Comparison of ENCODE assay signal across 33 cellular contexts in genomic region chr3:100558233-100558632, GRCh38. TPM values are rescaled to one million over a fixed set of nuclear protein-coding genes. Genes with fewer than 3 reads are reported as not detected.
"Had no signal": no experiment of that assay in that cellular context is flagged by ENCODE, and none has a peak within 500 bp of the region (broad histone marks: within the 10 kb centered on the region; RNA-seq: fewer than 3 reads in every experiment).

No MANE protein-coding gene starts in this region.

- H3K36me3 ChIP-seq: left ventricle myocardium inferior, suprapubic skin, tibial artery, uterus had no signal

- H3K36me3 Mint-ChIP-seq: memory B cell; naive thymus-derived CD4-positive, alpha-beta T cell; natural killer cell treated with Interleukin-12 subunit alpha and Interleukin-12 subunit beta and Interleukin-15 and Interleukin-18, amount 100 ng/mL, for 72 hours; stimulated activated effector memory CD8-positive, alpha-beta T cell treated with anti-CD3 and anti-CD28 coated beads, Interleukin-12 subunit alpha, Interleukin-12 subunit beta, amount 100 ng/mL, for 72 hours; type B pancreatic cell had no signal

- H3K27ac ChIP-seq: hepatocyte, left ventricle myocardium inferior, parathyroid adenoma, psoas muscle, right lobe of liver, thoracic aorta, tibial artery, uterus had no signal

- H3K27me3 ChIP-seq: hepatocyte, right lobe of liver, suprapubic skin, tibial artery, uterus had no signal

- H3K27ac Mint-ChIP-seq: memory B cell; naive thymus-derived CD4-positive, alpha-beta T cell; natural killer cell treated with Interleukin-12 subunit alpha and Interleukin-12 subunit beta and Interleukin-15 and Interleukin-18, amount 100 ng/mL, for 72 hours; stimulated activated effector memory CD8-positive, alpha-beta T cell treated with anti-CD3 and anti-CD28 coated beads, Interleukin-12 subunit alpha, Interleukin-12 subunit beta, amount 100 ng/mL, for 72 hours; stimulated activated naive CD8-positive, alpha-beta T cell treated with anti-CD3 and anti-CD28 coated beads, Interleukin-15, Interleukin-2, amounts not matched to agents 100 ng/mL and 50 ng/mL, for 24 hours; type B pancreatic cell had no signal

- H2AFZ ChIP-seq: hepatocyte, parathyroid adenoma had no signal

- H3K4me3 Mint-ChIP-seq: memory B cell; naive thymus-derived CD4-positive, alpha-beta T cell; natural killer cell treated with Interleukin-12 subunit alpha and Interleukin-12 subunit beta and Interleukin-15 and Interleukin-18, amount 100 ng/mL, for 72 hours; neural crest cell; stimulated activated effector memory CD8-positive, alpha-beta T cell treated with anti-CD3 and anti-CD28 coated beads, Interleukin-12 subunit alpha, Interleukin-12 subunit beta, amount 100 ng/mL, for 72 hours; stimulated activated naive CD8-positive, alpha-beta T cell treated with anti-CD3 and anti-CD28 coated beads, Interleukin-15, Interleukin-2, amounts not matched to agents 100 ng/mL and 50 ng/mL, for 24 hours; type B pancreatic cell had no signal

- H3K79me2 ChIP-seq: hepatocyte, parathyroid adenoma had no signal

- H3K9me3 ChIP-seq: left ventricle myocardium inferior, mucosa of descending colon, psoas muscle, right lobe of liver, suprapubic skin, thoracic aorta, tibial artery, uterus had no signal

- DNase-seq: islet precursor cell; left ventricle myocardium inferior; midbrain; mucosa of descending colon; naive thymus-derived CD4-positive, alpha-beta T cell; nucleus accumbens; psoas muscle; right lobe of liver; stimulated activated CD4-positive, alpha-beta T cell treated with anti-CD3 and anti-CD28 coated beads, Interleukin-12 subunit alpha, Interleukin-12 subunit beta, amount 100 ng/mL, for 4 hours; stimulated activated CD4-positive, alpha-beta T cell treated with anti-CD3 and anti-CD28 coated beads, Interleukin-15, amount 100 ng/mL, for 24 hours; stimulated activated CD4-positive, alpha-beta T cell treated with anti-CD3 and anti-CD28 coated beads, Interleukin-4, amount 100 ng/mL, for 24 hours; stimulated activated naive CD4-positive, alpha-beta T cell; tibial artery; uterus had no signal

- H3K4me1 ChIP-seq: left ventricle myocardium inferior, parathyroid adenoma, psoas muscle, uterus had no signal

- H3K27me3 Mint-ChIP-seq: memory B cell, type B pancreatic cell had no signal

- H3K4me3 ChIP-seq: hepatocyte, left ventricle myocardium inferior, lung, mucosa of descending colon, psoas muscle, right lobe of liver, suprapubic skin, thoracic aorta, tibial artery, uterus had no signal

- H3K9me3 Mint-ChIP-seq: memory B cell; naive thymus-derived CD4-positive, alpha-beta T cell; natural killer cell treated with Interleukin-12 subunit alpha and Interleukin-12 subunit beta and Interleukin-15 and Interleukin-18, amount 100 ng/mL, for 72 hours; neural crest cell; stimulated activated effector memory CD8-positive, alpha-beta T cell treated with anti-CD3 and anti-CD28 coated beads, Interleukin-12 subunit alpha, Interleukin-12 subunit beta, amount 100 ng/mL, for 72 hours; stimulated activated naive CD8-positive, alpha-beta T cell treated with anti-CD3 and anti-CD28 coated beads, Interleukin-15, Interleukin-2, amounts not matched to agents 100 ng/mL and 50 ng/mL, for 24 hours; type B pancreatic cell had no signal

- H3K4me1 Mint-ChIP-seq: memory B cell; neural crest cell; stimulated activated effector memory CD8-positive, alpha-beta T cell treated with anti-CD3 and anti-CD28 coated beads, Interleukin-12 subunit alpha, Interleukin-12 subunit beta, amount 100 ng/mL, for 72 hours had no signal

RNA-seq across cellular contexts. Expression of gene ADGRG7, which starts 51.2 kb away (rescaled TPM):
- total RNA-seq: kidney epithelial cell; left ventricle myocardium inferior; lower leg skin; lung; mesenteric fat pad; myocyte; naive thymus-derived CD4-positive, alpha-beta T cell; natural killer cell treated with Interleukin-12 subunit alpha and Interleukin-12 subunit beta and Interleukin-15 and Interleukin-18, amount 100 ng/mL, for 72 hours; neural crest cell; osteoblast; posterior vena cava; skeletal muscle tissue; subcutaneous adipose tissue; thoracic aorta had no signal
